ENCODE assay signal across 2 cellular contexts in the genomic region with DNA sequence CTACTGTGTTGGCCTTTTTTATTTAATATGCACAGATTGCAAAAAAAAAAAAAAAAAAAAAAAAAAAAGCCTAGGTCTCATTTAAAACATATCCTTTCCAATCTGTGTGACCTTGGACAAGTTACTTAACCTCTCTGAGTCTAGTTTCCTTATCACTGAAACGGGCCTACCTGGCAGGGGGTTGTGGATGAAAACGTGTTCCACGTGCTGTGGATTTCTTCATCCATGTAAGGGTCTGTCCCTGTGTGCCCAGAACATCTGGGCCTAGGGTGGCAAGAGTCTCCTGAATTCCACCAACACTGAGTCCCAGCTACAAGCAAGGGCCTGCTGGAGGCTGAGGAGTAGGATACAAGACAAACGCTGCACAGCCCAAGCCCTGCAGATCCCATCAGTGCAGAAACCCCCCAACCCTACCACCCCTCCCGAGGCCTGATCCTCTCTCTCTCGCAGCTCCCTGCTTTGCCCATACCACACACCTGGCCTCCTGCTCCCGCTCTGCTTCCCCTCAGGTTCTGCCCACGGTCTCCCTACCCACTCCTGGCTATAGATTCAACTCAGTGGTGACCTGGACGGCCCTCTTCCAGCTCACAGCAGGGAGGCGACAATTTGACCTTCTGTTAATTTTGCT.
TF ChIP-seq lines count a peak whose summit lies in the region.

No MANE protein-coding gene starts in this region.

TF ChIP-seq in WTC11, 78 proteins besides CTCF, POLR2A, EP300 and RAD21:
- TF ChIP-seq ZBTB43 (CRISPR knock-in tag; IDR thresholded peaks at IDR 0.05) (no peak), ZNF671 (CRISPR knock-in tag; IDR thresholded peaks at IDR 0.05) (no peak), TP53 (CRISPR knock-in tag; IDR thresholded peaks at IDR 0.05) (no peak), JUN (CRISPR knock-in tag; IDR thresholded peaks at IDR 0.05) (no peak), NFYB (CRISPR knock-in tag; conservative IDR thresholded peaks at IDR 0.05; ENCODE audit: low read depth) (no peak), PREB (CRISPR knock-in tag; IDR thresholded peaks at IDR 0.05; ENCODE audit: borderline replicate concordance) (no peak), GTF2I (CRISPR knock-in tag; conservative IDR thresholded peaks at IDR 0.05) (no peak), CDX4 (CRISPR knock-in tag; IDR thresholded peaks at IDR 0.05; ENCODE audit: borderline replicate concordance) (no peak), ZBTB21 (CRISPR knock-in tag; IDR thresholded peaks at IDR 0.05; ENCODE audit: borderline replicate concordance) (no peak), CBFB (CRISPR knock-in tag; IDR thresholded peaks at IDR 0.05; ENCODE audit: low read depth) (no peak), NR3C1 (CRISPR knock-in tag; conservative IDR thresholded peaks at IDR 0.05; ENCODE audit: low read depth) (no peak), ATF1 (CRISPR knock-in tag; IDR thresholded peaks at IDR 0.05) (no peak), FOXP1 (CRISPR knock-in tag; IDR thresholded peaks at IDR 0.05; ENCODE audit: borderline replicate concordance) (no peak), CREM (CRISPR knock-in tag; IDR thresholded peaks at IDR 0.05) (no peak)
- TF ChIP-seq, protein P1, sequence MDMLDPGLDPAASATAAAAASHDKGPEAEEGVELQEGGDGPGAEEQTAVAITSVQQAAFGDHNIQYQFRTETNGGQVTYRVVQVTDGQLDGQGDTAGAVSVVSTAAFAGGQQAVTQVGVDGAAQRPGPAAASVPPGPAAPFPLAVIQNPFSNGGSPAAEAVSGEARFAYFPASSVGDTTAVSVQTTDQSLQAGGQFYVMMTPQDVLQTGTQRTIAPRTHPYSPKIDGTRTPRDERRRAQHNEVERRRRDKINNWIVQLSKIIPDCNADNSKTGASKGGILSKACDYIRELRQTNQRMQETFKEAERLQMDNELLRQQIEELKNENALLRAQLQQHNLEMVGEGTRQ (CRISPR knock-in tag; IDR thresholded peaks at IDR 0.05), result no peak
- TF ChIP-seq, protein P2, sequence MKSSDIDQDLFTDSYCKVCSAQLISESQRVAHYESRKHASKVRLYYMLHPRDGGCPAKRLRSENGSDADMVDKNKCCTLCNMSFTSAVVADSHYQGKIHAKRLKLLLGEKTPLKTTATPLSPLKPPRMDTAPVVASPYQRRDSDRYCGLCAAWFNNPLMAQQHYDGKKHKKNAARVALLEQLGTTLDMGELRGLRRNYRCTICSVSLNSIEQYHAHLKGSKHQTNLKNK (CRISPR knock-in tag; IDR thresholded peaks at IDR 0.05), result no peak
TF ChIP-seq in WTC11: peak in this region for 0.

TF ChIP-seq in HepG2, 621 proteins besides CTCF, POLR2A, EP300 and RAD21:
- no peak for TF ChIP-seq ZNF281 (CRISPR knock-in tag; IDR thresholded peaks at IDR 0.05; ENCODE audit: borderline replicate concordance)
- TF ChIP-seq ZNF768 (CRISPR knock-in tag; IDR thresholded peaks at IDR 0.05), result peak; percentile 69; the same call in 1 of the 2 replicates
